13 cellular contexts compared by ENCODE assay signal in genomic region chr11:32895471-32895870, GRCh38. TPM values are rescaled to one million over a fixed set of nuclear protein-coding genes. Genes with fewer than 3 reads are reported as not detected.
A peak's percentile ranks its signal among the peaks of the same experiment; 100 is the strongest.
DNase-seq lines count a peak whose midpoint lies in the region; ATAC-seq, FAIRE-seq and TF ChIP-seq lines count a peak whose summit lies in the region.
"Had no signal": no experiment of that assay in that cellular context is flagged by ENCODE, and none has a peak within 500 bp of the region (broad histone marks: within the 10 kb centered on the region; RNA-seq: fewer than 3 reads in every experiment).

No MANE protein-coding gene starts in this region.

- 83% methylated on average over 1 of the region's 1 CpG for WGBS in A549 (ENCODE audit: missing lambda C conversion rate)

- ATAC-seq in A549 (no peak), HG03439 (IDR thresholded peaks at IDR 0.05; ENCODE audit: unreplicated experiment) (no peak)

- TF ChIP-seq POLR2A in A549 (IDR thresholded peaks at IDR 0.05; ENCODE audit: low read length) = no peak

- peaks cover 19% of the 10 kb centered on the region for H3K4me1 ChIP-seq in A549
- peaks cover 30% of the 10 kb centered on the region for H3K4me1 ChIP-seq in DOHH2 (ENCODE audit: control insufficient read depth, low read length)
- peaks cover 5% of the 10 kb centered on the region for H3K4me1 ChIP-seq in fibroblast of lung (ENCODE audit: control insufficient read depth, extremely low read depth, insufficient read depth, low read length)

- POLR2A ChIA-PET in A549 (lab: Yijun Ruan, JAX) = no interaction called here

- H3K27ac ChIP-seq in A549 (no peak overlapping the region), DOHH2 (ENCODE audit: low read depth, low read length) (no peak overlapping the region), fibroblast of lung (ENCODE audit: insufficient read depth, low read length) (no peak overlapping the region), substantia nigra (ENCODE audit: low read depth, low read length, poor library complexity, severe bottlenecking) (no peak overlapping the region)

- no peaks in the 10 kb centered on the region for H3K9me3 ChIP-seq in A549
- H3K9me3 ChIP-seq in DOHH2 (ENCODE audit: control insufficient read depth, insufficient read depth, low read length) = no peaks in the 10 kb centered on the region
- no peaks in the 10 kb centered on the region for H3K9me3 ChIP-seq in fibroblast of lung (ENCODE audit: control insufficient read depth, insufficient read depth, low read depth, low read length)

- H3K36me3 ChIP-seq in DOHH2 (ENCODE audit: control insufficient read depth, low read length) (peaks cover 54% of the 10 kb centered on the region), fibroblast of lung (ENCODE audit: control insufficient read depth, insufficient read depth, low read length) (peaks cover 1% of the 10 kb centered on the region)

- TF ChIP-seq RAD21 in A549 (conservative IDR thresholded peaks at IDR 0.05 in 1 of 2, IDR thresholded peaks at IDR 0.05 in 1 of 2) = no peak

- TF ChIP-seq CTCF in A549 (IDR thresholded peaks at IDR 0.05) (no peak), DOHH2 (IDR thresholded peaks at IDR 0.05; ENCODE audit: low read depth, low read length, poor library complexity, severe bottlenecking) (no peak), fibroblast of lung (conservative IDR thresholded peaks at IDR 0.05 in 1 of 2, IDR thresholded peaks at IDR 0.05 in 1 of 2; ENCODE audit: low read depth in 1 of 2, low read length in 2 of 2) (no peak)

- H4K20me1 ChIP-seq in DOHH2 (ENCODE audit: control insufficient read depth, insufficient read depth, low read depth, low read length) (peaks cover 11% of the 10 kb centered on the region; the same call in 1 of the 2 replicates), fibroblast of lung (ENCODE audit: control insufficient read depth, extremely low read depth, insufficient read depth, low read length) (no peaks in the 10 kb centered on the region)

- peaks cover 75% of the 10 kb centered on the region for H3K79me2 ChIP-seq in DOHH2 (ENCODE audit: control insufficient read depth, low read length)
- H3K79me2 ChIP-seq in fibroblast of lung (ENCODE audit: control insufficient read depth, insufficient read depth, low read length) = peaks cover 60% of the 10 kb centered on the region

- no peak overlapping the region for H3K4me3 ChIP-seq in A549
- peak overlapping the region; percentile 91 for H3K4me3 ChIP-seq in DOHH2 (ENCODE audit: low read length)
- H3K4me3 ChIP-seq in fibroblast of lung (replicated peaks in 1 of 4; ENCODE audit: control extremely low read depth in 1 of 4, insufficient read depth in 1 of 4, low read depth in 3 of 4, low read length in 4 of 4) = peak overlapping the region in 1 of 4 experiments; percentile 8

- H2AFZ ChIP-seq in fibroblast of lung (ENCODE audit: low read length) = no peak overlapping the region

- no peak overlapping the region for H3K9ac ChIP-seq in fibroblast of lung (ENCODE audit: insufficient read depth, low read length)

- H3K9me2 ChIP-seq in DOHH2 (replicated peaks; ENCODE audit: control insufficient read depth, low read length) = no peaks in the 10 kb centered on the region

- 0 out of 2 replicates have a peak, but pooled peaks cover 2% of the 10 kb centered on the region for H3F3A ChIP-seq in DOHH2 (ENCODE audit: control insufficient read depth, insufficient read depth)

- peak overlapping the region; percentile 69 for H3K4me2 ChIP-seq in A549
- peak overlapping the region; percentile 81 for H3K4me2 ChIP-seq in DOHH2 (ENCODE audit: low read length)
- peak overlapping the region; percentile 20 for H3K4me2 ChIP-seq in fibroblast of lung (ENCODE audit: extremely low read depth, insufficient read depth, low read length)

- TF ChIP-seq EP300 in A549 (IDR thresholded peaks at IDR 0.05) = no peak

- H3K27me3 ChIP-seq in DOHH2 (ENCODE audit: control insufficient read depth, low read length) (no peaks in the 10 kb centered on the region), fibroblast of lung (ENCODE audit: control insufficient read depth, insufficient read depth, low read length) (no peaks in the 10 kb centered on the region)

- FAIRE-seq in A549 (lab: Jason Lieb, UNC) = no peak

- DNase-seq in A549 (ENCODE audit: low read depth in 1 of 2, low spot score in 1 of 2) (no peak), NCI-H82 treated with DMSO at 0.1 percent for 48 hours (lab: John Stamatoyannopoulos, UW; ENCODE audit: unreplicated experiment) (peak; percentile 12), fibroblast of lung (ENCODE audit: low read depth in 2 of 2) (no peak), substantia nigra (lab: John Stamatoyannopoulos, UW) (no peak), activated gamma-delta T cell (lab: John Stamatoyannopoulos, UW) (no peak), RKO (ENCODE audit: low spot score) (no peak)
- DNase-seq: activated CD8-positive, alpha-beta memory T cell treated with anti-CD3 and anti-CD28 coated beads, Interleukin-2, amount 50 U/mL, for 48 hours; CD8-positive, alpha-beta memory T cell; NCI-H1092 treated with DMSO at 0.1 percent for 48 hours; stimulated activated CD4-positive, alpha-beta T cell treated with anti-CD3 and anti-CD28 coated beads, Interleukin-12 subunit alpha, Interleukin-12 subunit beta, amount 100 ng/mL, for 4 hours; T-helper 9 cell had no signal

- CTCF ChIA-PET in A549 (lab: Yijun Ruan, JAX) = interaction anchor here (1.8 to 3.2 kb wide), 2 partner anchors 11 to 86 kb away, joined by 6 to 15 read pairs; no protein-coding TSS in a partner anchor

TF ChIP-seq in A549, 52 proteins besides CTCF, POLR2A, EP300 and RAD21:
- no peak for TF ChIP-seq ZC3H11A (IDR thresholded peaks at IDR 0.05)
- no peak for TF ChIP-seq NFE2L2 (conservative IDR thresholded peaks at IDR 0.05; ENCODE audit: low read length)
- no peak for TF ChIP-seq CHD4 (IDR thresholded peaks at IDR 0.05; ENCODE audit: borderline replicate concordance)
TF ChIP-seq in A549: peak in this region for 0.

RNA-seq across cellular contexts. Expression of gene QSER1, which starts 2.9 kb away (rescaled TPM):
- 27.2 and 29.8 TPM in 2 replicates for polyA plus RNA-seq in A549 (2011; rRNA removed)
- 4.8 and 5.4 TPM in 2 replicates for polyA plus RNA-seq in A549 (2012; cell fraction: cytosol; rRNA removed)
- 5.1 and 7.8 TPM in 2 replicates for polyA plus RNA-seq in A549 (2012; cell fraction: nucleus; rRNA removed)
- 13.2 to 15.8 TPM (median 13.8 TPM) in 3 replicates for polyA plus RNA-seq in A549 (2017; fragmentation: RNase III; extraction: RNeasy Plus Mini Kit Qiagen cat#74134 plus additional on column Dnase treatment)
- polyA minus RNA-seq in A549 (2011; rRNA and poly(A)+ RNA removed) = 35.5 and 37.5 TPM in 2 replicates
- 17.2 and 17.7 TPM in 2 replicates for total RNA-seq in fibroblast of lung
- 9.6 and 12.9 TPM in 2 replicates for polyA plus RNA-seq in fibroblast of lung
- polyA plus RNA-seq in fibroblast of lung (2012) = 10.4 TPM in 2 replicates
- polyA minus RNA-seq in fibroblast of lung (ENCODE audit: low replicate concordance) = 13.2 and 16.2 TPM in 2 replicates

Comparison
In these comparisons a context has a peak if more than half of its experiments do, and no peak if none do; other contexts are left out.
1. H3K4me2 ChIP-seq: peak in every context shown above with its lines; median percentile 81 in DOHH2; 69 in A549; 20 in fibroblast of lung.